Comparison of ENCODE assay signal across 8 cellular contexts in the genomic region with DNA sequence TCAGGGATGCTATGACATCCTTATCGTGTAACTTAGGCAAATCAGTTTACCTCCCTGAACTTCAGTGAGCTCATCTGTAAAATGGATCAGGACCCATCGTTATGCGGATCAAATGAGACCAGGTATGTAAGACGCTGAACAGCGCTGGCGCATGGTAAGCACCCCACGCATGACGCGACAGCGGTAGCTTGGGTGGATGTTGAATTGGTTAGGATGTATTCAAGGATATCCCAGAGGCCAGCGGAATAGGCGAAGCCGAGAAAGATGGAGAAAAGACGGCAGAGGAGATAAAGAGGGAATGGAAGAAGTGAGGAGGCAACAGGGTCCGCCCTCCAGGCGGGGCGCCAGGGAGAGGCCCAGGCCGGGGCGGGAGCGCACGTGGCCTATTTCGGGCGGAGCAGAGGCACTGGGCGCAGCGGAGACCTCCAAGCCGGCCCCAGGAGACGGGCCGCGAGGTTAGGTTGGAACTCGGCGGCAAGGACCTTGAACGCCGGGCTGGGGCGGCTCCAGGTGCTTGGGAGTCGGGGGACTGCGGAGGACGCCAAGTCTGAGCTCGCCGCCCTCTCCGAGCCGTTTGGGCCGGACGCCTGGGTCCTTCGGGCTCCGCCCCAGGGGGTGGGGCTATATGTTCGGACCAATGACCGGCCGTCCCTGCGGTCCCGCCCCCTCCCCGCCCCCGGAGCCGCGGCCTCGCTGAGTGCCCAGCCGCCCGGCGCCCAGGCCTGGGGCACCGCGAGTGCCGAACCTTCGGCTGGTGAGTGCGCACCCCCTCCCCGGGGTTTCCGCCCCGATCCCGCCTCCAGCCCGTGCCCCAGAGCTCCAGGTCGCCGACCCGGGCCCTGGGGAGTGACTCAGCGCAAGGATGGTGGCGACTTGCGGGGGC. TPM values are rescaled to one million over a fixed set of nuclear protein-coding genes. Genes with fewer than 3 reads are reported as not detected.
DNase-seq lines count a peak whose midpoint lies in the region; ATAC-seq and TF ChIP-seq lines count a peak whose summit lies in the region.

A gene (plus strand): TSS at position 696 of the 883 bp plus-strand sequence. CDS start 448 bp downstream, outside the sequence.

- H3K27ac Mint-ChIP-seq in GM23338, result peak within 1 kb of the TSS; percentile 94
- H3K27ac Mint-ChIP-seq in activated naive CD4-positive, alpha-beta T cell treated with anti-CD3 and anti-CD28 coated beads, Interleukin-2, amount 10 ng/mL, durations not matched to agents 7 days and 5 days, result peak within 1 kb of the TSS; percentile 88

- H3K4me1 ChIP-seq in ES-I3 (ENCODE audit: insufficient read depth, low read length) (0 out of 2 replicates have a peak, but pooled peaks cover 3% of the 10 kb centered on the region), GM23338 (ENCODE audit: insufficient read depth) (peaks cover 8% of the 10 kb centered on the region), suprapubic skin (peaks cover 32% of the 10 kb centered on the region)

- DNase-seq in GM23338 (ENCODE audit: low spot score), result peak; percentile 97
- DNase-seq in LoVo (ENCODE audit: low spot score), result peak; percentile 91
- peak; percentile 81 for DNase-seq in SK-MEL-5 (ENCODE audit: low read depth, low spot score)
- peak; percentile 94 for DNase-seq in activated naive CD4-positive, alpha-beta T cell treated with anti-CD3 and anti-CD28 coated beads, Interleukin-2, amount 10 ng/mL, durations not matched to agents 7 days and 5 days
- peak; percentile 94 for DNase-seq in globus pallidus (ENCODE audit: low spot score)
- peak; percentile 86 for DNase-seq in omental fat pad (ENCODE audit: low spot score)
- DNase-seq in suprapubic skin (ENCODE audit: low spot score in 2 of 2), result peak; percentile 94 to 95

- peak; percentile 85 for ATAC-seq in GM23338
- peak; percentile 94 for ATAC-seq in omental fat pad (ENCODE audit: low FRiP score)

- TF ChIP-seq CTCF in GM23338 (conservative IDR thresholded peaks at IDR 0.05; ENCODE audit: low read depth in 2 of 2) (no peak), omental fat pad (IDR thresholded peaks at IDR 0.05) (no peak), suprapubic skin (IDR thresholded peaks at IDR 0.05) (no peak)

- H3F3A ChIP-seq in GM23338 (replicated peaks; ENCODE audit: low read depth), result peaks cover 13% of the 10 kb centered on the region; the same call in 1 of the 2 replicates

- TF ChIP-seq EP300 in suprapubic skin (IDR thresholded peaks at IDR 0.05), result no peak

- H3K27me3 ChIP-seq in GM23338 (ENCODE audit: insufficient read depth) (no peaks in the 10 kb centered on the region), suprapubic skin (no peaks in the 10 kb centered on the region)

- peaks cover 7% of the 10 kb centered on the region; the same call in 1 of the 2 replicates for H4K20me1 ChIP-seq in GM23338 (replicated peaks; ENCODE audit: insufficient read depth)

- peak within 1 kb of the TSS; percentile 83 for H3K9ac ChIP-seq in ES-I3 (ENCODE audit: low read depth, low read length)

- H3K4me2 ChIP-seq in GM23338, result peak within 1 kb of the TSS; percentile 99

- H3K27me3 Mint-ChIP-seq in GM23338 (ENCODE audit: insufficient read depth, low read depth, poor library complexity), result peaks cover 14% of the 10 kb centered on the region
- peaks cover 24% of the 10 kb centered on the region for H3K27me3 Mint-ChIP-seq in activated naive CD4-positive, alpha-beta T cell treated with anti-CD3 and anti-CD28 coated beads, Interleukin-2, amount 10 ng/mL, durations not matched to agents 7 days and 5 days

- H3K9me2 ChIP-seq in GM23338 (ENCODE audit: insufficient read depth), result no peaks in the 10 kb centered on the region

- TF ChIP-seq POLR2A in suprapubic skin (IDR thresholded peaks at IDR 0.05), result no peak

- 0 out of 2 replicates have a peak, but pooled peaks cover 6% of the 10 kb centered on the region for H3K36me3 ChIP-seq in ES-I3 (ENCODE audit: insufficient read depth, low read length)
- no peaks in the 10 kb centered on the region for H3K36me3 ChIP-seq in GM23338 (ENCODE audit: insufficient read depth)
- H3K36me3 ChIP-seq in suprapubic skin, result no peaks in the 10 kb centered on the region

- H2AFZ ChIP-seq in GM23338, result peak within 1 kb of the TSS; percentile 99

- H3K4me3 ChIP-seq in GM23338 (peak within 1 kb of the TSS; percentile 91), suprapubic skin (peak within 1 kb of the TSS; percentile 74)

- CTCF ChIA-PET in activated naive CD4-positive, alpha-beta T cell treated with anti-CD3 and anti-CD28 coated beads, Interleukin-2, amount 10 ng/mL, durations not matched to agents 7 days and 5 days (lab: Charles Lee), result interaction anchor here (0.9 to 1.7 kb wide), 9 partner anchors 11 to 315 kb away, joined by 3 to 6 read pairs (median 3); a partner anchor contains a TSS

- peak within 1 kb of the TSS; percentile 91 for H3K4me3 Mint-ChIP-seq in GM23338
- peak within 1 kb of the TSS; percentile 81 for H3K4me3 Mint-ChIP-seq in activated naive CD4-positive, alpha-beta T cell treated with anti-CD3 and anti-CD28 coated beads, Interleukin-2, amount 10 ng/mL, durations not matched to agents 7 days and 5 days

- H3K9me3 Mint-ChIP-seq in GM23338, result no peaks in the 10 kb centered on the region
- H3K9me3 Mint-ChIP-seq in activated naive CD4-positive, alpha-beta T cell treated with anti-CD3 and anti-CD28 coated beads, Interleukin-2, amount 10 ng/mL, durations not matched to agents 7 days and 5 days, result no peaks in the 10 kb centered on the region

- peaks cover 16% of the 10 kb centered on the region for H3K4me1 Mint-ChIP-seq in GM23338
- peaks cover 29% of the 10 kb centered on the region for H3K4me1 Mint-ChIP-seq in activated naive CD4-positive, alpha-beta T cell treated with anti-CD3 and anti-CD28 coated beads, Interleukin-2, amount 10 ng/mL, durations not matched to agents 7 days and 5 days

- peaks cover 25% of the 10 kb centered on the region for H3K36me3 Mint-ChIP-seq in GM23338 (ENCODE audit: low read depth)
- peaks cover 6% of the 10 kb centered on the region for H3K36me3 Mint-ChIP-seq in activated naive CD4-positive, alpha-beta T cell treated with anti-CD3 and anti-CD28 coated beads, Interleukin-2, amount 10 ng/mL, durations not matched to agents 7 days and 5 days

- H3K9me3 ChIP-seq in ES-I3 (ENCODE audit: control insufficient read depth, insufficient read depth, low read length), result no peaks in the 10 kb centered on the region
- no peaks in the 10 kb centered on the region for H3K9me3 ChIP-seq in suprapubic skin

- 1% methylated on average over 27 of the region's 74 CpGs for WGBS in suprapubic skin

- in situ Hi-C loops in SK-MEL-5 (cut with HindIII; ENCODE audit: low pct_unique_long_range_greater_than_20kb, low sequenced_read_pairs), result no loop called here

- H3K79me2 ChIP-seq in GM23338 (replicated peaks; ENCODE audit: insufficient read depth), result peaks cover 15% of the 10 kb centered on the region; the same call in 1 of the 2 replicates

- H3K27ac ChIP-seq in GM23338 (ENCODE audit: low read depth), result peak within 1 kb of the TSS; percentile 93
- peak within 1 kb of the TSS; percentile 90 for H3K27ac ChIP-seq in suprapubic skin

TF ChIP-seq in GM23338, 12 proteins besides CTCF, POLR2A, EP300 and RAD21:
- TF ChIP-seq CREB1 (CRISPR knock-in tag; IDR thresholded peaks at IDR 0.05; ENCODE audit: low read depth) (peak; percentile 33; the same call in 1 of the 2 replicates), STAT1 (IDR thresholded peaks at IDR 0.05; ENCODE audit: unreplicated experiment) (no peak), EZH2 (IDR thresholded peaks at IDR 0.05; ENCODE audit: low read depth, unreplicated experiment) (no peak), ZNF114 (CRISPR knock-in tag; IDR thresholded peaks at IDR 0.05) (no peak), POLR2AphosphoS5 (IDR thresholded peaks at IDR 0.05; ENCODE audit: low read depth) (peak; percentile 90), ZNF331 (CRISPR knock-in tag; IDR thresholded peaks at IDR 0.05; ENCODE audit: low read depth) (no peak)
- TF ChIP-seq, protein P1, sequence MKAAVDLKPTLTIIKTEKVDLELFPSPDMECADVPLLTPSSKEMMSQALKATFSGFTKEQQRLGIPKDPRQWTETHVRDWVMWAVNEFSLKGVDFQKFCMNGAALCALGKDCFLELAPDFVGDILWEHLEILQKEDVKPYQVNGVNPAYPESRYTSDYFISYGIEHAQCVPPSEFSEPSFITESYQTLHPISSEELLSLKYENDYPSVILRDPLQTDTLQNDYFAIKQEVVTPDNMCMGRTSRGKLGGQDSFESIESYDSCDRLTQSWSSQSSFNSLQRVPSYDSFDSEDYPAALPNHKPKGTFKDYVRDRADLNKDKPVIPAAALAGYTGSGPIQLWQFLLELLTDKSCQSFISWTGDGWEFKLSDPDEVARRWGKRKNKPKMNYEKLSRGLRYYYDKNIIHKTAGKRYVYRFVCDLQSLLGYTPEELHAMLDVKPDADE (IDR thresholded peaks at IDR 0.05), result peak; percentile 50; the same call in 1 of the 2 replicates

RNA-seq across cellular contexts. Expression of the gene that starts here (rescaled TPM):
- total RNA-seq in GM23338 (2014; rRNA removed; shearing (Covaris generic)), result 12.0 and 16.1 TPM in 2 replicates
- 10.8 and 12.7 TPM in 2 replicates for polyA plus RNA-seq in GM23338 (2016; fragmentation: Nextera tagmentation; extraction: Ambion mirVana)
- 3.7 and 7.2 TPM in 2 replicates for total RNA-seq in SK-MEL-5 (2014; rRNA removed; shearing (Covaris generic))
- 8.3 and 10.1 TPM in 2 replicates for polyA plus RNA-seq in SK-MEL-5 (2015; cell fraction: cytosol; rRNA removed)
- polyA plus RNA-seq in SK-MEL-5 (2015; cell fraction: nucleus; rRNA removed), result 2.2 and 3.8 TPM in 2 replicates
- total RNA-seq in omental fat pad (10 to 100 TPM in 2 of 4 donors, 1 to 10 TPM in 2; 8.3 to 13.6 (median 9.9) TPM), suprapubic skin (10 to 100 TPM in 1 of 4 donors, 1 to 10 TPM in 3; 4.9 to 14.3 (median 7.3) TPM)

Comparison
In these comparisons a context has a peak if more than half of its experiments do, and no peak if none do; other contexts are left out.
1. Peak in every context shown above with its lines: DNase-seq, ATAC-seq, H3K4me3 ChIP-seq and H3K27ac ChIP-seq.